ENCODE assay signal across 29 cellular contexts in genomic region chr6:119170427-119171407, GRCh38.
DNase-seq lines count a peak whose midpoint lies in the region; ATAC-seq, FAIRE-seq and TF ChIP-seq lines count a peak whose summit lies in the region.
"Had no signal": no experiment of that assay in that cellular context is flagged by ENCODE, and none has a peak within 500 bp of the region (broad histone marks: within the 10 kb centered on the region; RNA-seq: fewer than 3 reads in every experiment).

No MANE protein-coding gene starts in this region.

- no peaks in the 10 kb centered on the region for H3K79me2 ChIP-seq in K562 (ENCODE audit: control insufficient read depth, insufficient read depth, low read length)

- intact Hi-C loops in Right ventricle myocardium inferior (cut with DNase I): no loop called here
- intact Hi-C loops in K562 (cut with micrococcal nuclease): loop anchor here (2.0 kb wide), 1 partner anchor 32 kb away; no protein-coding TSS in a partner anchor

- TF ChIP-seq CTCF in cardiac muscle cell (IDR thresholded peaks at IDR 0.05; ENCODE audit: low read depth, low read length) (no peak), K562 (IDR thresholded peaks at IDR 0.05 in 2 of 3, conservative IDR thresholded peaks at IDR 0.05 in 1 of 3; ENCODE audit: insufficient read depth in 2 of 3, low read depth in 1 of 3, low read length in 3 of 3) (no peak)

- BruUV-seq in K562 (replicated peaks; lab: Mats Ljungman, UMichigan): no TSS peak

- in situ Hi-C loops in K562 (cut with MboI): no loop called here

- H3K4me1 ChIP-seq in cardiac muscle cell (ENCODE audit: low read depth) (peaks cover 60% of the 10 kb centered on the region), K562 (replicated peaks in 1 of 2; ENCODE audit: control insufficient read depth in 2 of 2, insufficient read depth in 2 of 2, low read length in 2 of 2) (peaks cover 0 to 31% of the 10 kb centered on the region in 2 experiments; a peak in 3 of 5 replicates)
- H3K4me1 ChIP-seq: spleen had no signal

- DNase-seq in cardiac muscle cell (ENCODE audit: low read depth in 1 of 2, low spot score in 1 of 2) (peak in 1 of 2 donors; percentile 52), Right ventricle myocardium inferior (ENCODE audit: missing footprints) (no peak), K562 (ENCODE audit: extremely low read depth in 1 of 4, low spot score in 3 of 4) (no peak), SHP77 (lab: John Stamatoyannopoulos, UW) (no peak), NCI-H2081 treated with DMSO at 0.1 percent for 48 hours (lab: John Stamatoyannopoulos, UW) (no peak), GM12891 (ENCODE audit: insufficient read length, low spot score) (no peak), DMS114 treated with DMSO at 0.1 percent for 48 hours (lab: John Stamatoyannopoulos, UW; ENCODE audit: unreplicated experiment) (no peak)
- DNase-seq: 8988T; activated CD8-positive, alpha-beta T cell treated with anti-CD3 and anti-CD28 coated beads for 36 hours; activated effector memory CD4-positive, alpha-beta T cell treated with anti-CD3 and anti-CD28 coated beads, Interleukin-2, amount 50 U/mL, for 16 hours; activated T-cell treated with anti-CD3 and anti-CD28 coated beads for 4 hours; AML-193; DND-41; hypothalamus; islet precursor cell; NCI-H1417 treated with DMSO at 0.1 percent for 48 hours; NCI-H510A treated with DMSO at 0.1 percent for 48 hours; retina; spleen; stimulated activated CD4-positive, alpha-beta T cell treated with anti-CD3 and anti-CD28 coated beads, Interleukin-4, amount 100 ng/mL, for 4 hours; stimulated activated naive CD8-positive, alpha-beta T cell treated with anti-CD3 and anti-CD28 coated beads, Interleukin-15, Interleukin-2, amounts not matched to agents 100 U/mL and 50 U/mL, for 24 hours; T1000; tibial artery had no signal

- TF ChIP-seq POLR2A in K562 (conservative IDR thresholded peaks at IDR 0.05) (no peak), GM12891 (IDR thresholded peaks at IDR 0.05; ENCODE audit: low read depth, low read length) (no peak)

- H3K9me3 ChIP-seq in cardiac muscle cell (ENCODE audit: low read depth) (no peaks in the 10 kb centered on the region), K562 (replicated peaks; ENCODE audit: control insufficient read depth, insufficient read depth, low read depth, low read length) (no peaks in the 10 kb centered on the region)
- H3K9me3 ChIP-seq: spleen, tibial artery had no signal

- H3K9me1 ChIP-seq in K562 (ENCODE audit: control insufficient read depth, insufficient read depth, low read length): no peaks in the 10 kb centered on the region

- H3K27me3 ChIP-seq in cardiac muscle cell (no peaks in the 10 kb centered on the region), K562 (ENCODE audit: control insufficient read depth in 2 of 2, insufficient read depth in 2 of 2, low read length in 2 of 2) (no peaks in the 10 kb centered on the region)
- H3K27me3 ChIP-seq: spleen, tibial artery had no signal

- POLR2A ChIA-PET in K562 (lab: Yijun Ruan, JAX): interaction anchor here (0.6 to 1.0 kb wide), 3 partner anchors 10 to 21 kb away, joined by 3 read pairs; no protein-coding TSS in a partner anchor

- TF ChIP-seq RAD21 in K562 (CRISPR knock-in tag; conservative IDR thresholded peaks at IDR 0.05 in 1 of 2, IDR thresholded peaks at IDR 0.05 in 1 of 2): no peak

- 9% methylated on average over 10 of the region's 10 CpGs for WGBS in K562 (ENCODE audit: insufficient coverage, low coverage, missing lambda C conversion rate)

- H3K9ac ChIP-seq in K562 (ENCODE audit: insufficient read depth in 1 of 2, low read depth in 2 of 2, low read length in 2 of 2): no peak overlapping the region

- no peaks in the 10 kb centered on the region for H3K36me3 ChIP-seq in cardiac muscle cell
- H3K36me3 ChIP-seq in K562 (ENCODE audit: control insufficient read depth, insufficient read depth, low read length): peaks cover 3% of the 10 kb centered on the region; the same call in 1 of the 3 replicates
- H3K36me3 ChIP-seq: spleen, tibial artery had no signal

- CTCF ChIA-PET in K562 (lab: Yijun Ruan, JAX; ENCODE audit: low intra/inter-chr PET ratio): no interaction called here

- peak; percentile 38; the same call in 1 of the 2 replicates for TF ChIP-seq EP300 in K562 (IDR thresholded peaks at IDR 0.05; ENCODE audit: low read length)

- no peaks in the 10 kb centered on the region for H4K20me1 ChIP-seq in K562 (replicated peaks; ENCODE audit: control insufficient read depth, insufficient read depth, low read length)

- H3K4me2 ChIP-seq in K562 (ENCODE audit: insufficient read depth, low read length): no peak overlapping the region

- peak overlapping the region; percentile 65 for H3K27ac ChIP-seq in cardiac muscle cell
- no peak overlapping the region for H3K27ac ChIP-seq in K562 (ENCODE audit: extremely low read depth, low read depth, low read length)
- H3K27ac ChIP-seq: foreskin keratinocyte, SK-N-MC, spleen, tibial artery had no signal

- ATAC-seq in Right ventricle myocardium inferior (no peak), K562 (no peak)
- ATAC-seq: activated CD4-positive, CD25-positive, alpha-beta regulatory T cell treated with anti-CD3 and anti-CD28 coated beads, Interleukin-2, amount 50 U/mL, for 24 hours; activated CD8-positive, alpha-beta T cell treated with anti-CD3 and anti-CD28 coated beads for 36 hours; foreskin keratinocyte; stimulated activated naive CD8-positive, alpha-beta T cell treated with anti-CD3 and anti-CD28 coated beads, Interleukin-15, Interleukin-2, amounts not matched to agents 100 U/mL and 50 U/mL, for 24 hours had no signal

- FAIRE-seq in K562 (lab: Jason Lieb, UNC) (peak; percentile 6), islet of Langerhans (lab: Jason Lieb, UNC) (peak; percentile 92), GM12891 (lab: Jason Lieb, UNC) (no peak)
- FAIRE-seq: endothelial cell of umbilical vein had no signal

- H3K4me3 ChIP-seq in cardiac muscle cell (no peak overlapping the region), K562 (no peak overlapping the region)
- H3K4me3 ChIP-seq: lung, SK-N-MC, spleen, tibial artery had no signal

- H2AFZ ChIP-seq in K562 (ENCODE audit: low read depth, low read length): 0 out of 2 replicates have a peak overlapping the region, but pooled peaks have one; percentile 15

TF ChIP-seq in K562, 482 proteins besides CTCF, POLR2A, EP300 and RAD21 (continues in another document):
- TF ChIP-seq DIDO1 (tag; IDR thresholded peaks at IDR 0.05; ENCODE audit: low read depth): no peak
- no peak for TF ChIP-seq ZNF316 (IDR thresholded peaks at IDR 0.05)
- TF ChIP-seq CBFA2T2 (conservative IDR thresholded peaks at IDR 0.05): peak; percentile 55; the same call in 1 of the 2 replicates
- TF ChIP-seq KHSRP (IDR thresholded peaks at IDR 0.05): no peak
- TF ChIP-seq TCF7 (IDR thresholded peaks at IDR 0.05; ENCODE audit: borderline replicate concordance): peak; percentile 72; the same call in 1 of the 2 replicates
- TF ChIP-seq TEAD4 (IDR thresholded peaks at IDR 0.05; ENCODE audit: low read length): peak; percentile 52
- no peak for TF ChIP-seq TEAD4 (CRISPR knock-in tag; IDR thresholded peaks at IDR 0.05; ENCODE audit: borderline replicate concordance)
- peak; percentile 37; the same call in 1 of the 2 replicates for TF ChIP-seq MTA2 (IDR thresholded peaks at IDR 0.05; ENCODE audit: low read depth)
- TF ChIP-seq NCOR1 (IDR thresholded peaks at IDR 0.05): peak; percentile 38
- TF ChIP-seq NFE2 (IDR thresholded peaks at IDR 0.05; ENCODE audit: low read depth): no peak
- 0 out of 4 replicates have a peak, but pooled peaks of 1 of the 2 experiments have one; percentile 28 for TF ChIP-seq TRIM24 (IDR thresholded peaks at IDR 0.05)
- TF ChIP-seq SOX6 (IDR thresholded peaks at IDR 0.05): peak; percentile 91
- no peak for TF ChIP-seq MIER1 (IDR thresholded peaks at IDR 0.05; ENCODE audit: low read depth)
- TF ChIP-seq LEF1 (IDR thresholded peaks at IDR 0.05): peak; percentile 93
- TF ChIP-seq PKNOX1 (IDR thresholded peaks at IDR 0.05): peak; percentile 74

TF ChIP-seq in GM12891, 5 proteins besides CTCF, POLR2A, EP300 and RAD21:
- TF ChIP-seq SPI1 (IDR thresholded peaks at IDR 0.05; ENCODE audit: low read depth, low read length) (no peak), POU2F2 (IDR thresholded peaks at IDR 0.05; ENCODE audit: low read depth, low read length) (no peak), POLR2AphosphoS5 (IDR thresholded peaks at IDR 0.05; ENCODE audit: low read depth, low read length) (no peak), TAF1 (IDR thresholded peaks at IDR 0.05; ENCODE audit: low read depth, low read length) (no peak), PAX5 (IDR thresholded peaks at IDR 0.05; ENCODE audit: insufficient read depth, low read length, severe bottlenecking) (no peak)
